ENCODE assay signal across 24 cellular contexts in the genomic region with DNA sequence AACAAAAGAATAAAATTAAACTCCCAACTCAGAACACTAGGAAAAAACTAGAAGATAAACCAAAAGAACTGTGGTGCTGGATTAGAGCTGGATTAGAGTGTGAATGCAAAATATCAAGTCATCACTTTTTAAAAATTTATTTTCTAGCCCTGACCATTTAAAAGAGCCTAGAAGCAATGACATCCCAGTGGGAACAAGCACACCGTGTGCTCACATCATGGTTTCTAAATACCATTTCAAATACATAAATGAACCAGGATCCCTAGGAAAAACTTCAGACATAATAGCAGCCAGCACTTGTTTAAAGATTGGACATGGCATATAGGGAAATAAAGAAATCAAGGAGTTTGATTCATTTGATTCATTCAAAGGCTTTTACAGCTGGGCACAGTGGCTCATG. TPM values are rescaled to one million over a fixed set of nuclear protein-coding genes. Genes with fewer than 3 reads are reported as not detected.
DNase-seq lines count a peak whose midpoint lies in the region; ATAC-seq, FAIRE-seq and TF ChIP-seq lines count a peak whose summit lies in the region.
"Had no signal": no experiment of that assay in that cellular context is flagged by ENCODE, and none has a peak within 500 bp of the region (broad histone marks: within the 10 kb centered on the region; RNA-seq: fewer than 3 reads in every experiment).

No MANE protein-coding gene starts in this region.

- peaks cover 8% of the 10 kb centered on the region for H3K4me1 Mint-ChIP-seq in activated CD4-positive, alpha-beta T cell treated with anti-CD3 and anti-CD28 coated beads, Interleukin-2, amount 10 ng/mL, durations not matched to agents 24 days and 14 days
- peaks cover 15% of the 10 kb centered on the region for H3K4me1 Mint-ChIP-seq in activated CD4-positive, alpha-beta T cell treated with anti-CD3 and anti-CD28 coated beads for 36 hours
- no peaks in the 10 kb centered on the region for H3K4me1 Mint-ChIP-seq in nephron progenitor cell
- H3K4me1 Mint-ChIP-seq: CD14-positive monocyte, GM23338, H9 had no signal

- H3K36me3 Mint-ChIP-seq in activated CD4-positive, alpha-beta T cell treated with anti-CD3 and anti-CD28 coated beads, Interleukin-2, amount 10 ng/mL, durations not matched to agents 24 days and 14 days (ENCODE audit: low read depth), result peaks cover 71% of the 10 kb centered on the region
- peaks cover 71% of the 10 kb centered on the region for H3K36me3 Mint-ChIP-seq in activated CD4-positive, alpha-beta T cell treated with anti-CD3 and anti-CD28 coated beads for 36 hours (ENCODE audit: low read depth)
- peaks cover 96% of the 10 kb centered on the region for H3K36me3 Mint-ChIP-seq in nephron progenitor cell (ENCODE audit: low read depth)

- peaks cover 4% of the 10 kb centered on the region; the same call in 1 of the 3 replicates for H3K4me1 ChIP-seq in A549
- no peaks in the 10 kb centered on the region for H3K4me1 ChIP-seq in HEK293 (ENCODE audit: control insufficient read depth, insufficient read depth, low read length)
- no peaks in the 10 kb centered on the region for H3K4me1 ChIP-seq in uterus
- no peaks in the 10 kb centered on the region for H3K4me1 ChIP-seq in upper lobe of left lung
- H3K4me1 ChIP-seq: BE2C; BLaER1 treated with 17β-estradiol and CSF1 and Interleukin-3, amounts not matched to agents 10 nM and 100 nM had no signal

- 95% methylated on average over 1 of the region's 1 CpG for WGBS in A549 (ENCODE audit: missing lambda C conversion rate)
- 97 to 100% methylated on average over 1 of the region's 1 CpG for WGBS in upper lobe of left lung, 2 donors

- POLR2A ChIA-PET in activated CD4-positive, alpha-beta T cell treated with anti-CD3 and anti-CD28 coated beads for 36 hours (lab: Charles Lee), result no interaction called here
- POLR2A ChIA-PET in A549 (lab: Yijun Ruan, JAX), result no interaction called here
- POLR2A ChIA-PET in HEK293 (lab: Yijun Ruan, JAX), result no interaction called here

- H3K4me2 ChIP-seq in A549, result no peak overlapping the region
- H3K4me2 ChIP-seq: BLaER1 treated with 17β-estradiol and CSF1 and Interleukin-3, amounts not matched to agents 10 nM and 100 nM; GM23338 had no signal

- TF ChIP-seq POLR2A in A549 (IDR thresholded peaks at IDR 0.05; ENCODE audit: low read length), result no peak
- no peak for TF ChIP-seq POLR2A in uterus (IDR thresholded peaks at IDR 0.05)
- TF ChIP-seq POLR2A in upper lobe of left lung (IDR thresholded peaks at IDR 0.05), result no peak

- H3K4me3 Mint-ChIP-seq in activated CD4-positive, alpha-beta T cell treated with anti-CD3 and anti-CD28 coated beads, Interleukin-2, amount 10 ng/mL, durations not matched to agents 24 days and 14 days, result no peak overlapping the region
- H3K4me3 Mint-ChIP-seq in activated CD4-positive, alpha-beta T cell treated with anti-CD3 and anti-CD28 coated beads for 36 hours, result no peak overlapping the region
- no peak overlapping the region for H3K4me3 Mint-ChIP-seq in nephron progenitor cell
- H3K4me3 Mint-ChIP-seq: CD14-positive monocyte; CD4-positive, alpha-beta T cell; GM23338; H9 had no signal

- H3K27ac Mint-ChIP-seq in activated CD4-positive, alpha-beta T cell treated with anti-CD3 and anti-CD28 coated beads, Interleukin-2, amount 10 ng/mL, durations not matched to agents 24 days and 14 days, result peak overlapping the region; percentile 11
- H3K27ac Mint-ChIP-seq in activated CD4-positive, alpha-beta T cell treated with anti-CD3 and anti-CD28 coated beads for 36 hours, result no peak overlapping the region
- no peak overlapping the region for H3K27ac Mint-ChIP-seq in nephron progenitor cell
- H3K27ac Mint-ChIP-seq: CD14-positive monocyte; CD4-positive, alpha-beta T cell; GM23338 had no signal

- TF ChIP-seq CTCF in A549 (IDR thresholded peaks at IDR 0.05) (no peak), HEK293 (tag by site-specific recombination; IDR thresholded peaks at IDR 0.05) (no peak), uterus (IDR thresholded peaks at IDR 0.05) (no peak), nephron progenitor cell (IDR thresholded peaks at IDR 0.05) (no peak), upper lobe of left lung (IDR thresholded peaks at IDR 0.05) (no peak)

- no peak for TF ChIP-seq RAD21 in A549 (conservative IDR thresholded peaks at IDR 0.05 in 1 of 2, IDR thresholded peaks at IDR 0.05 in 1 of 2)

- TF ChIP-seq EP300 in A549 (IDR thresholded peaks at IDR 0.05), result no peak
- TF ChIP-seq EP300 in upper lobe of left lung (IDR thresholded peaks at IDR 0.05), result no peak

- FAIRE-seq in A549 (lab: Jason Lieb, UNC), result no peak
- FAIRE-seq: A204.1, GM12891, GM18507 had no signal

- CTCF ChIA-PET in activated CD4-positive, alpha-beta T cell treated with anti-CD3 and anti-CD28 coated beads for 36 hours (lab: Charles Lee), result interaction anchor here (1.5 kb wide), 1 partner anchor 26 kb away, joined by 3 read pairs; no protein-coding TSS in a partner anchor
- CTCF ChIA-PET in A549 (lab: Yijun Ruan, JAX), result no interaction called here
- CTCF ChIA-PET in HEK293 (lab: Yijun Ruan, JAX), result interaction anchor here (0.6 kb wide), 1 partner anchor 8 kb away, joined by 4 read pairs; no protein-coding TSS in a partner anchor

- H3K27me3 ChIP-seq in uterus, result no peaks in the 10 kb centered on the region
- no peaks in the 10 kb centered on the region for H3K27me3 ChIP-seq in upper lobe of left lung
- H3K27me3 ChIP-seq: BE2C; BLaER1 treated with 17β-estradiol and CSF1 and Interleukin-3, amounts not matched to agents 10 nM and 100 nM had no signal

- intact Hi-C loops in activated CD4-positive, alpha-beta T cell treated with anti-CD3 and anti-CD28 coated beads, Interleukin-2, amount 10 ng/mL, durations not matched to agents 24 days and 14 days (cut with micrococcal nuclease), result no loop called here
- intact Hi-C loops in activated CD4-positive, alpha-beta T cell treated with anti-CD3 and anti-CD28 coated beads for 36 hours (cut with DNase I, micrococcal nuclease), result no loop called here
- intact Hi-C loops in uterus (cut with DNase I; ENCODE audit: low total_unique reads), result no loop called here

- H3K36me3 ChIP-seq in HEK293 (ENCODE audit: control insufficient read depth in 2 of 2, insufficient read depth in 1 of 2, low read length in 2 of 2) (peaks cover 76 to 77% of the 10 kb centered on the region in 2 experiments), uterus (no peaks in the 10 kb centered on the region), upper lobe of left lung (peaks cover 34 to 98% (median 78%) of the 10 kb centered on the region in 4 donors)

- no peak for ATAC-seq in activated CD4-positive, alpha-beta T cell treated with anti-CD3 and anti-CD28 coated beads for 36 hours
- ATAC-seq in A549, result no peak
- ATAC-seq in upper lobe of left lung (ENCODE audit: low FRiP score in 2 of 2), result no peak
- ATAC-seq: GM23338 had no signal

- H3K27ac ChIP-seq in A549 (no peak overlapping the region), HEK293 (ENCODE audit: extremely low read depth, low read depth, low read length) (no peak overlapping the region), uterus (no peak overlapping the region), upper lobe of left lung (no peak overlapping the region)
- H3K27ac ChIP-seq: 22Rv1; BLaER1 treated with 17β-estradiol and CSF1 and Interleukin-3, amounts not matched to agents 10 nM and 100 nM had no signal

- DNase-seq in activated CD4-positive, alpha-beta T cell treated with anti-CD3 and anti-CD28 coated beads, Interleukin-2, amount 10 ng/mL, durations not matched to agents 24 days and 14 days, result no peak
- DNase-seq in activated CD4-positive, alpha-beta T cell treated with anti-CD3 and anti-CD28 coated beads for 36 hours, result no peak
- DNase-seq in A549 (ENCODE audit: low read depth in 1 of 2, low spot score in 1 of 2) (peak in 1 of 2 experiments; percentile 42), left kidney (ENCODE audit: low read depth, low spot score) (peak; percentile 2), uterus (no peak), nephron progenitor cell (no peak), upper lobe of left lung (no peak)
- DNase-seq: ACHN; AML-193; BE2C; Calu3; CD4-positive, alpha-beta T cell; COR-L47; DMS79 treated with DMSO at 0.1 percent for 48 hours; GF-D8; H9 had no signal

- no peak overlapping the region for H3K4me3 ChIP-seq in A549
- H3K4me3 ChIP-seq in HEK293 (ENCODE audit: low read depth, low read length), result no peak overlapping the region
- no peak overlapping the region for H3K4me3 ChIP-seq in uterus
- no peak overlapping the region for H3K4me3 ChIP-seq in upper lobe of left lung
- H3K4me3 ChIP-seq: BLaER1 treated with 17β-estradiol and CSF1 and Interleukin-3, amounts not matched to agents 10 nM and 100 nM; GM23338 had no signal

- no peaks in the 10 kb centered on the region for H3K9me3 Mint-ChIP-seq in activated CD4-positive, alpha-beta T cell treated with anti-CD3 and anti-CD28 coated beads, Interleukin-2, amount 10 ng/mL, durations not matched to agents 24 days and 14 days
- peaks cover 3% of the 10 kb centered on the region for H3K9me3 Mint-ChIP-seq in activated CD4-positive, alpha-beta T cell treated with anti-CD3 and anti-CD28 coated beads for 36 hours (ENCODE audit: low read depth)
- H3K9me3 Mint-ChIP-seq in nephron progenitor cell, result peaks cover 50% of the 10 kb centered on the region
- H3K9me3 Mint-ChIP-seq: CD4-positive, alpha-beta T cell had no signal

- no peaks in the 10 kb centered on the region for H3K27me3 Mint-ChIP-seq in activated CD4-positive, alpha-beta T cell treated with anti-CD3 and anti-CD28 coated beads, Interleukin-2, amount 10 ng/mL, durations not matched to agents 24 days and 14 days
- no peaks in the 10 kb centered on the region for H3K27me3 Mint-ChIP-seq in activated CD4-positive, alpha-beta T cell treated with anti-CD3 and anti-CD28 coated beads for 36 hours
- H3K27me3 Mint-ChIP-seq in nephron progenitor cell (ENCODE audit: low read depth, poor library complexity), result no peaks in the 10 kb centered on the region
- H3K27me3 Mint-ChIP-seq: CD4-positive, alpha-beta T cell had no signal

- peaks cover 15% of the 10 kb centered on the region; the same call in 2 of the 3 replicates for H3K9me3 ChIP-seq in A549
- no peaks in the 10 kb centered on the region for H3K9me3 ChIP-seq in HEK293 (ENCODE audit: control insufficient read depth, insufficient read depth, low read depth, low read length)
- peaks cover 0 to 9% of the 10 kb centered on the region in 2 donors for H3K9me3 ChIP-seq in uterus
- peaks cover 0 to 3% (median 0%) of the 10 kb centered on the region in 4 donors for H3K9me3 ChIP-seq in upper lobe of left lung
- H3K9me3 ChIP-seq: BE2C had no signal

RNA-seq across cellular contexts. Expression of gene KDM5A, which starts 30.0 kb away (rescaled TPM):
- total RNA-seq in activated CD4-positive, alpha-beta T cell treated with anti-CD3 and anti-CD28 coated beads, Interleukin-2, amount 10 ng/mL, durations not matched to agents 24 days and 14 days, result 79.0 and 82.7 TPM in 2 replicates
- 10 to 100 TPM; 40.3 to 58.7 TPM for total RNA-seq in activated CD4-positive, alpha-beta T cell treated with anti-CD3 and anti-CD28 coated beads for 36 hours
- 42.6 and 45.0 TPM in 2 replicates for polyA plus RNA-seq in A549 (2011; rRNA removed)
- polyA plus RNA-seq in A549 (2012; cell fraction: cytosol; rRNA removed), result 6.4 and 9.4 TPM in 2 replicates
- 8.3 and 11.8 TPM in 2 replicates for polyA plus RNA-seq in A549 (2012; cell fraction: nucleus; rRNA removed)
- polyA plus RNA-seq in A549 (2017; fragmentation: RNase III; extraction: RNeasy Plus Mini Kit Qiagen cat#74134 plus additional on column Dnase treatment), result 17.5 to 22.5 TPM (median 18.8 TPM) in 3 replicates
- polyA minus RNA-seq in A549 (2011; rRNA and poly(A)+ RNA removed), result 135 and 136 TPM in 2 replicates
- 10 to 100 TPM; 12.1 to 97.5 (median 50.5) TPM for total RNA-seq in uterus
- 10 to 100 TPM; 51.2 to 79.6 (median 60.1) TPM for total RNA-seq in upper lobe of left lung

RNA-seq across cellular contexts. Expression of gene CCDC77, which starts 42.4 kb away (rescaled TPM):
- 12.2 and 13.0 TPM in 2 replicates for total RNA-seq in activated CD4-positive, alpha-beta T cell treated with anti-CD3 and anti-CD28 coated beads, Interleukin-2, amount 10 ng/mL, durations not matched to agents 24 days and 14 days
- total RNA-seq in activated CD4-positive, alpha-beta T cell treated with anti-CD3 and anti-CD28 coated beads for 36 hours, result 10 to 100 TPM; 17.3 to 18.7 TPM
- polyA plus RNA-seq in A549 (2011; rRNA removed), result 15.6 and 23.1 TPM in 2 replicates
- 6.0 and 7.1 TPM in 2 replicates for polyA plus RNA-seq in A549 (2012; cell fraction: cytosol; rRNA removed)
- 5.5 and 11.8 TPM in 2 replicates for polyA plus RNA-seq in A549 (2012; cell fraction: nucleus; rRNA removed)
- 15.4 to 16.4 TPM (median 16.3 TPM) in 3 replicates for polyA plus RNA-seq in A549 (2017; fragmentation: RNase III; extraction: RNeasy Plus Mini Kit Qiagen cat#74134 plus additional on column Dnase treatment)
- 8.7 and 12.7 TPM in 2 replicates for polyA minus RNA-seq in A549 (2011; rRNA and poly(A)+ RNA removed)
- 10 to 100 TPM in 1 of 4 donors, 1 to 10 TPM in 3; 2.9 to 17.5 (median 5.8) TPM for total RNA-seq in uterus
- total RNA-seq in upper lobe of left lung, result 10 to 100 TPM in 1 of 6 donors, 1 to 10 TPM in 5; 6.5 to 25.1 (median 7.6) TPM
